ENCODE assay signal across 22 cellular contexts in genomic region chr9:95459218-95459617, GRCh38.
"Had no signal": no experiment of that assay in that cellular context is flagged by ENCODE, and none has a peak within 500 bp of the region (broad histone marks: within the 10 kb centered on the region; RNA-seq: fewer than 3 reads in every experiment).

No MANE protein-coding gene starts in this region.

- H3K4me3 ChIP-seq: adrenal gland, colonic mucosa, left lung, upper lobe of right lung had no signal

- H3K4me3 Mint-ChIP-seq: activated CD4-positive, alpha-beta T cell treated with anti-CD3 and anti-CD28 coated beads, Interleukin-2, amount 10 ng/mL, durations not matched to agents 24 days and 14 days; activated CD8-positive, alpha-beta T cell treated with anti-CD3 and anti-CD28 coated beads, Interleukin-2, amount 10 ng/mL, durations not matched to agents 7 days and 5 days; activated naive CD4-positive, alpha-beta T cell treated with anti-CD3 and anti-CD28 coated beads, Interleukin-2, amount 50 U/mL, for 24 hours had no signal

- H3K27ac Mint-ChIP-seq: activated CD4-positive, alpha-beta T cell treated with anti-CD3 and anti-CD28 coated beads, Interleukin-2, amount 10 ng/mL, durations not matched to agents 24 days and 14 days; activated CD8-positive, alpha-beta T cell treated with anti-CD3 and anti-CD28 coated beads, Interleukin-2, amount 10 ng/mL, durations not matched to agents 7 days and 5 days; activated naive CD4-positive, alpha-beta T cell treated with anti-CD3 and anti-CD28 coated beads, Interleukin-2, amount 50 U/mL, for 24 hours; natural killer cell; progenitor cell of endocrine pancreas had no signal

- H3K27me3 Mint-ChIP-seq: activated naive CD4-positive, alpha-beta T cell treated with anti-CD3 and anti-CD28 coated beads, Interleukin-2, amount 50 U/mL, for 24 hours; progenitor cell of endocrine pancreas had no signal

- H3K9me3 ChIP-seq: adrenal gland, colonic mucosa, left lung, upper lobe of right lung had no signal

- DNase-seq: activated CD4-positive, alpha-beta T cell treated with anti-CD3 and anti-CD28 coated beads, Interleukin-2, amount 10 ng/mL, durations not matched to agents 24 days and 14 days; activated CD4-positive, CD25-positive, alpha-beta regulatory T cell; activated CD8-positive, alpha-beta memory T cell treated with anti-CD3 and anti-CD28 coated beads, Interleukin-2, amount 50 U/mL, for 4 hours; activated CD8-positive, alpha-beta T cell treated with anti-CD3 and anti-CD28 coated beads, Interleukin-2, amount 10 ng/mL, durations not matched to agents 7 days and 5 days; activated effector memory CD4-positive, alpha-beta T cell treated with anti-CD3 and anti-CD28 coated beads, Interleukin-2, amount 50 U/mL, for 16 hours; activated T-cell treated with anti-CD3 and anti-CD28 coated beads, Interleukin-2, amount 50 U/mL, for 48 hours; central memory CD4-positive, alpha-beta T cell; colonic mucosa; hypothalamus; kidney; left lung; natural killer cell; right cardiac atrium; small intestine; stimulated activated CD4-positive, alpha-beta T cell treated with anti-CD3 and anti-CD28 coated beads, Interleukin-4, amount 100 ng/mL, for 4 hours; stimulated activated CD8-positive, alpha-beta memory T cell treated with anti-CD3 and anti-CD28 coated beads, Interleukin-4, amount 100 ng/mL, for 48 hours; stimulated activated naive CD4-positive, alpha-beta T cell treated with Interleukin-2 at 50 U/mL for 16 hours; upper lobe of right lung had no signal

- H3K36me3 ChIP-seq: colonic mucosa had no signal

- ATAC-seq: activated CD8-positive, alpha-beta T cell treated with anti-CD3 and anti-CD28 coated beads, Interleukin-2, amount 10 ng/mL, durations not matched to agents 7 days and 5 days; esophagus mucosa; left lung; natural killer cell; right cardiac atrium; upper lobe of right lung had no signal

- H3K27me3 ChIP-seq: adrenal gland, colonic mucosa, upper lobe of right lung had no signal

- H3K9me3 Mint-ChIP-seq: activated CD4-positive, alpha-beta T cell treated with anti-CD3 and anti-CD28 coated beads, Interleukin-2, amount 10 ng/mL, durations not matched to agents 24 days and 14 days; activated naive CD4-positive, alpha-beta T cell treated with anti-CD3 and anti-CD28 coated beads, Interleukin-2, amount 50 U/mL, for 24 hours; natural killer cell had no signal

- H3K27ac ChIP-seq: left lung, upper lobe of right lung had no signal
